Comparison of ENCODE assay signal across 16 cellular contexts in the genomic region with DNA sequence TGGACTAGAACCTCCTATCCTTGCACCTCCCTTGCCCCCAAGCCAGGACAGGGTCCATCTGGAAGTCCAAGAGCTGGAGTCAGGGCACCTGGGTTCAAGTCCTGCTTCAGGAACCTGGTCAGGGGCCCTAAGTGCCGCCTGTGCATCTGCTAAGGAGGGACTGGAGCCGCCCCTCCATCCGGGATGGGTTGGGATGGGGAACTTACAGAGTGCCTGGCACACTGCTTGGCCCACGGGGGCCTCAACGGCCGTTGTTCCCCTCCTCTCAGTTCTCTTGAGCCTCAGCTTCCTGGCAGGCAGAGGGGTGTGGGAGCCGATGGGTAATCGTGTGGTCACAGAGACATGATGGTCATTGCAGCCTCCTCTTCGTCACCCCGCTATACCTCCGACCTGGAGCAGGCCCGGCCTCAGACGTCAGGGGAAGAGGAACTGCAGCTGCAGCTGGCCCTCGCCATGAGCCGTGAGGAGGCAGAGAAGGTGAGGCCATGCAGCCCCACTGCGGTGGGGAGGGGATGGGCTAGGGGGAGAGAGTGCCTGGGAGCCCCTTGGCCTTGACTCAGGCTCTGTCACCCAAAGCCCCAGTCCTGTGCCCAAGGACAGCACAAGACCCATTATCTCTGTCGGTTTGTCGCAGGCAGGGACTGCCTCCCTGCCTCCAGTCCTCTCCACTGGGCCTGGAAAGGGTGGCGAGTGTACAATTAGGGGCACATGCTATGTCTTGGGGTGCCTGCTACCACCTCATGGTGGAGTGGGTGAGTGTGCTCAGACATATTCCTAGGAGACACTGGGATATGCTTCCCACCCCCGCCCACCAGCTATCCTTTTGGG. TPM values are rescaled to one million over a fixed set of nuclear protein-coding genes. Genes with fewer than 3 reads are reported as not detected.
"Had no signal": no experiment of that assay in that cellular context is flagged by ENCODE, and none has a peak within 500 bp of the region (broad histone marks: within the 10 kb centered on the region; RNA-seq: fewer than 3 reads in every experiment).

No MANE protein-coding gene starts in this region.

- H3K9me3 ChIP-seq: spleen had no signal

- H3K27ac ChIP-seq: spleen had no signal

- H3K36me3 Mint-ChIP-seq: activated CD4-positive, alpha-beta memory T cell treated with anti-CD3 and anti-CD28 coated beads for 36 hours; activated naive CD8-positive, alpha-beta T cell had no signal

- H3K27ac Mint-ChIP-seq: activated CD4-positive, alpha-beta memory T cell treated with anti-CD3 and anti-CD28 coated beads for 36 hours; activated naive CD8-positive, alpha-beta T cell; mesothelial cell of epicardium; type B pancreatic cell had no signal

- H3K4me3 Mint-ChIP-seq: activated CD4-positive, alpha-beta memory T cell treated with anti-CD3 and anti-CD28 coated beads for 36 hours; activated naive CD8-positive, alpha-beta T cell; mesothelial cell of epicardium; type B pancreatic cell had no signal

- H3K9me3 Mint-ChIP-seq: activated CD4-positive, alpha-beta memory T cell treated with anti-CD3 and anti-CD28 coated beads for 36 hours; mesothelial cell of epicardium; type B pancreatic cell had no signal

- H3K4me3 ChIP-seq: spleen had no signal

- H3K36me3 ChIP-seq: spleen had no signal

- DNase-seq: activated CD4-positive, alpha-beta memory T cell treated with anti-CD3 and anti-CD28 coated beads for 36 hours; activated gamma-delta T cell; activated T-cell treated with anti-CD3 and anti-CD28 coated beads, Interleukin-2, amount 50 U/mL, for 48 hours; anterior cingulate cortex; cerebellar nuclear complex; dermis blood vessel endothelial cell; hippocampal formation; right cardiac atrium; spleen; stimulated activated CD4-positive, alpha-beta T cell treated with anti-CD3 and anti-CD28 coated beads, Interleukin-2, amount 100 ng/mL, for 24 hours; stimulated activated naive CD4-positive, alpha-beta T cell; SW 1271 had no signal

RNA-seq across cellular contexts. Expression of a gene that starts 5.4 kb away (rescaled TPM):
- total RNA-seq: activated CD4-positive, alpha-beta memory T cell treated with anti-CD3 and anti-CD28 coated beads for 36 hours; posterior vena cava; spleen had no signal

RNA-seq across cellular contexts. Expression of a gene that starts 22.6 kb away (rescaled TPM):
- total RNA-seq: dermis blood vessel endothelial cell had no signal
